In genomic region chr1:22807340-22807739, GRCh38 we compare ENCODE assay signal across 1 cellular context.
TF ChIP-seq lines count a peak whose summit lies in the region.

No MANE protein-coding gene starts in this region.

TF ChIP-seq in WTC11, 78 proteins besides CTCF, POLR2A, EP300 and RAD21 (continued from another document):
- TF ChIP-seq USF1 (CRISPR knock-in tag; IDR thresholded peaks at IDR 0.05), result no peak
- TF ChIP-seq PREB (CRISPR knock-in tag; IDR thresholded peaks at IDR 0.05; ENCODE audit: borderline replicate concordance), result no peak
- TF ChIP-seq HMGXB4 (CRISPR knock-in tag; IDR thresholded peaks at IDR 0.05), result no peak
- no peak for TF ChIP-seq NFE2L1 (CRISPR knock-in tag; IDR thresholded peaks at IDR 0.05)
